3 cellular contexts compared by ENCODE assay signal in genomic region chr19:9065457-9066014, GRCh38.
A peak's percentile ranks its signal among the peaks of the same experiment; 100 is the strongest.
TF ChIP-seq lines count a peak whose summit lies in the region.

No MANE protein-coding gene starts in this region.

TF ChIP-seq in A549, 52 proteins besides CTCF, POLR2A, EP300 and RAD21:
- TF ChIP-seq HOXA7 (CRISPR knock-in tag; IDR thresholded peaks at IDR 0.05) (no peak), MAFK (IDR thresholded peaks at IDR 0.05; ENCODE audit: partially characterized antibody) (peak; percentile 53), EHMT2 (IDR thresholded peaks at IDR 0.05; ENCODE audit: low read depth) (no peak), MAZ (IDR thresholded peaks at IDR 0.05; ENCODE audit: borderline replicate concordance, low read depth, low read length) (no peak), ZC3H11A (IDR thresholded peaks at IDR 0.05) (no peak), BHLHE40 (IDR thresholded peaks at IDR 0.05; ENCODE audit: low read depth, low read length) (no peak), TFCP2L1 (CRISPR knock-in tag; IDR thresholded peaks at IDR 0.05) (no peak)
TF ChIP-seq in A549: peak in this region for 1.

TF ChIP-seq in GM23338, 12 proteins besides CTCF, POLR2A, EP300 and RAD21:
- TF ChIP-seq ETS1 (IDR thresholded peaks at IDR 0.05) (no peak), POLR2AphosphoS5 (IDR thresholded peaks at IDR 0.05; ENCODE audit: low read depth) (no peak), EZH2phosphoT487 (IDR thresholded peaks at IDR 0.05; ENCODE audit: unreplicated experiment) (no peak), ZNF114 (CRISPR knock-in tag; IDR thresholded peaks at IDR 0.05) (no peak), EZH2 (IDR thresholded peaks at IDR 0.05; ENCODE audit: low read depth, unreplicated experiment) (no peak), JUNB (IDR thresholded peaks at IDR 0.05; ENCODE audit: unreplicated experiment) (no peak), ZNF462 (CRISPR knock-in tag; IDR thresholded peaks at IDR 0.05) (no peak), CREB1 (CRISPR knock-in tag; IDR thresholded peaks at IDR 0.05; ENCODE audit: low read depth) (no peak), ZNF331 (CRISPR knock-in tag; IDR thresholded peaks at IDR 0.05; ENCODE audit: low read depth) (no peak), REST (IDR thresholded peaks at IDR 0.05; ENCODE audit: unreplicated experiment) (no peak)

TF ChIP-seq in K562, 482 proteins besides CTCF, POLR2A, EP300 and RAD21:
- TF ChIP-seq ZNF316 (IDR thresholded peaks at IDR 0.05) (0 out of 2 replicates have a peak, but pooled peaks have one; percentile 28), MAFG (tag; conservative IDR thresholded peaks at IDR 0.05) (0 out of 2 replicates have a peak, but pooled peaks have one; percentile 10), ADNP (tag; IDR thresholded peaks at IDR 0.05) (no peak)
TF ChIP-seq in K562: peak in this region for 2.
